10 cellular contexts compared by ENCODE assay signal in genomic region chr17:66855204-66855603, GRCh38. TPM values are rescaled to one million over a fixed set of nuclear protein-coding genes. Genes with fewer than 3 reads are reported as not detected.
A peak's percentile ranks its signal among the peaks of the same experiment; 100 is the strongest.
DNase-seq lines count a peak whose midpoint lies in the region; ATAC-seq, FAIRE-seq and TF ChIP-seq lines count a peak whose summit lies in the region.
"Had no signal": no experiment of that assay in that cellular context is flagged by ENCODE, and none has a peak within 500 bp of the region (broad histone marks: within the 10 kb centered on the region; RNA-seq: fewer than 3 reads in every experiment).

No MANE protein-coding gene starts in this region.

- H3K36me3 ChIP-seq in Caco-2 (ENCODE audit: control insufficient read depth, insufficient read depth, low read length) (no peaks in the 10 kb centered on the region), KMS-11 (ENCODE audit: insufficient read depth) (no peaks in the 10 kb centered on the region), neutrophil (no peaks in the 10 kb centered on the region)

- CTCF ChIA-PET in Caco-2 (lab: Charles Lee): no interaction called here

- H3K4me2 ChIP-seq in KMS-11: no peak overlapping the region

- no peak for FAIRE-seq in frontal cortex (lab: Jason Lieb, UNC)

- POLR2A ChIA-PET in Caco-2 (lab: Charles Lee): no interaction called here

- DNase-seq in Caco-2: peak in 1 of 2 experiments; percentile 36
- peak; percentile 12 for DNase-seq in activated T-helper 2 cell treated with anti-CD3 and anti-CD28 coated beads, Interferon-gamma antibody, Interleukin-2, Interleukin-4, amounts not matched to agents 10 μg/mL and 5 μg/mL and 100 μg/mL, durations not matched to agents 14 hours and 24 hours and 36 hours (ENCODE audit: low spot score)
- no peak for DNase-seq in frontal cortex (ENCODE audit: low spot score in 2 of 2)
- DNase-seq in NOMO-1 (lab: John Stamatoyannopoulos, UW; ENCODE audit: unreplicated experiment in 2 of 2): no peak

- no peaks in the 10 kb centered on the region for H3K36me3 Mint-ChIP-seq in Caco-2 (ENCODE audit: insufficient read depth, unreplicated experiment)
- no peaks in the 10 kb centered on the region for H3K36me3 Mint-ChIP-seq in activated T-helper 2 cell treated with anti-CD3 and anti-CD28 coated beads, Interferon-gamma antibody, Interleukin-2, Interleukin-4, amounts not matched to agents 10 μg/mL and 5 μg/mL and 100 μg/mL, durations not matched to agents 14 hours and 24 hours and 36 hours (ENCODE audit: low read depth)
- H3K36me3 Mint-ChIP-seq: activated naive CD4-positive, alpha-beta T cell treated with anti-CD3 and anti-CD28 coated beads, Interleukin-2, amount 50 U/mL, for 24 hours had no signal

- peaks cover 10% of the 10 kb centered on the region for H3K9me3 Mint-ChIP-seq in Caco-2 (ENCODE audit: unreplicated experiment)
- no peaks in the 10 kb centered on the region for H3K9me3 Mint-ChIP-seq in activated T-helper 2 cell treated with anti-CD3 and anti-CD28 coated beads, Interferon-gamma antibody, Interleukin-2, Interleukin-4, amounts not matched to agents 10 μg/mL and 5 μg/mL and 100 μg/mL, durations not matched to agents 14 hours and 24 hours and 36 hours
- H3K9me3 Mint-ChIP-seq: activated naive CD4-positive, alpha-beta T cell treated with anti-CD3 and anti-CD28 coated beads, Interleukin-2, amount 50 U/mL, for 24 hours had no signal

- no peak overlapping the region for H2AFZ ChIP-seq in KMS-11 (ENCODE audit: low read depth)

- TF ChIP-seq CTCF in Caco-2 (IDR thresholded peaks at IDR 0.05; ENCODE audit: insufficient read depth in 1 of 2, low read depth in 1 of 2, low read length in 1 of 2, severe bottlenecking in 1 of 2, unreplicated experiment in 1 of 2) (peak; percentile 17 to 35), KMS-11 (conservative IDR thresholded peaks at IDR 0.05; ENCODE audit: low read depth, low read length) (peak; percentile 58), neutrophil (IDR thresholded peaks at IDR 0.05) (peak; percentile 11)

- peaks cover 3% of the 10 kb centered on the region for H3K27me3 Mint-ChIP-seq in Caco-2 (ENCODE audit: insufficient read depth, unreplicated experiment)
- H3K27me3 Mint-ChIP-seq in activated T-helper 2 cell treated with anti-CD3 and anti-CD28 coated beads, Interferon-gamma antibody, Interleukin-2, Interleukin-4, amounts not matched to agents 10 μg/mL and 5 μg/mL and 100 μg/mL, durations not matched to agents 14 hours and 24 hours and 36 hours (ENCODE audit: low read depth): peaks cover 24% of the 10 kb centered on the region
- H3K27me3 Mint-ChIP-seq: activated naive CD4-positive, alpha-beta T cell treated with anti-CD3 and anti-CD28 coated beads, Interleukin-2, amount 50 U/mL, for 24 hours had no signal

- H3K4me1 ChIP-seq in Caco-2: no peaks in the 10 kb centered on the region
- peaks cover 4% of the 10 kb centered on the region for H3K4me1 ChIP-seq in KMS-11 (ENCODE audit: low read depth, poor library complexity, severe bottlenecking)
- no peaks in the 10 kb centered on the region for H3K4me1 ChIP-seq in neutrophil (ENCODE audit: control insufficient read depth in 1 of 2, insufficient read depth in 1 of 2, low read depth in 1 of 2, low read length in 1 of 2)

- no peak overlapping the region for H3K4me3 Mint-ChIP-seq in Caco-2 (ENCODE audit: unreplicated experiment)
- H3K4me3 Mint-ChIP-seq in activated T-helper 2 cell treated with anti-CD3 and anti-CD28 coated beads, Interferon-gamma antibody, Interleukin-2, Interleukin-4, amounts not matched to agents 10 μg/mL and 5 μg/mL and 100 μg/mL, durations not matched to agents 14 hours and 24 hours and 36 hours (ENCODE audit: low read depth): no peak overlapping the region
- H3K4me3 Mint-ChIP-seq: activated naive CD4-positive, alpha-beta T cell treated with anti-CD3 and anti-CD28 coated beads, Interleukin-2, amount 50 U/mL, for 24 hours had no signal

- ATAC-seq in GM19035 (IDR thresholded peaks at IDR 0.05; ENCODE audit: unreplicated experiment): no peak
- ATAC-seq in GM18868 (IDR thresholded peaks at IDR 0.05; ENCODE audit: unreplicated experiment): no peak

- no peaks in the 10 kb centered on the region for H3K79me2 ChIP-seq in KMS-11 (ENCODE audit: insufficient read depth, low read depth)

- no TSS peak for BruUV-seq in Caco-2 (replicated peaks; lab: Mats Ljungman, UMichigan)

- H3K4me1 Mint-ChIP-seq in Caco-2 (ENCODE audit: low read depth, unreplicated experiment): no peaks in the 10 kb centered on the region
- peaks cover 5% of the 10 kb centered on the region for H3K4me1 Mint-ChIP-seq in activated T-helper 2 cell treated with anti-CD3 and anti-CD28 coated beads, Interferon-gamma antibody, Interleukin-2, Interleukin-4, amounts not matched to agents 10 μg/mL and 5 μg/mL and 100 μg/mL, durations not matched to agents 14 hours and 24 hours and 36 hours (ENCODE audit: low read depth)

- intact Hi-C loops in Caco-2 (cut with micrococcal nuclease; ENCODE audit: unreplicated experiment): no loop called here
- intact Hi-C loops in activated T-helper 2 cell treated with anti-CD3 and anti-CD28 coated beads, Interferon-gamma antibody, Interleukin-2, Interleukin-4, amounts not matched to agents 10 μg/mL and 5 μg/mL and 100 μg/mL, durations not matched to agents 14 hours and 24 hours and 36 hours (cut with micrococcal nuclease): no loop called here

- H3K9me3 ChIP-seq in Caco-2 (no peaks in the 10 kb centered on the region; the same call in 1 of the 2 replicates), neutrophil (no peaks in the 10 kb centered on the region)

- H3K4me3 ChIP-seq in Caco-2 (ENCODE audit: low read depth, low read length): no peak overlapping the region
- H3K4me3 ChIP-seq in KMS-11 (IDR thresholded peaks at IDR 0.05; ENCODE audit: insufficient read depth, low read depth, low read length): no peak overlapping the region
- H3K4me3 ChIP-seq in neutrophil (ENCODE audit: low read depth in 1 of 2, low read length in 1 of 2): no peak overlapping the region

- H3K9ac ChIP-seq in KMS-11: no peak overlapping the region

- H3K27me3 ChIP-seq in Caco-2 (replicated peaks; ENCODE audit: control insufficient read depth, insufficient read depth, low read length) (no peaks in the 10 kb centered on the region), KMS-11 (ENCODE audit: insufficient read depth, low read depth) (no peaks in the 10 kb centered on the region), neutrophil (no peaks in the 10 kb centered on the region)

- H3K27ac ChIP-seq in KMS-11 (no peak overlapping the region), neutrophil (no peak overlapping the region)

- no peak overlapping the region for H3K27ac Mint-ChIP-seq in Caco-2 (ENCODE audit: unreplicated experiment)
- H3K27ac Mint-ChIP-seq in activated T-helper 2 cell treated with anti-CD3 and anti-CD28 coated beads, Interferon-gamma antibody, Interleukin-2, Interleukin-4, amounts not matched to agents 10 μg/mL and 5 μg/mL and 100 μg/mL, durations not matched to agents 14 hours and 24 hours and 36 hours: no peak overlapping the region
- H3K27ac Mint-ChIP-seq: activated naive CD4-positive, alpha-beta T cell treated with anti-CD3 and anti-CD28 coated beads, Interleukin-2, amount 50 U/mL, for 24 hours had no signal

- H4K20me1 ChIP-seq in KMS-11 (ENCODE audit: insufficient read depth): no peaks in the 10 kb centered on the region

RNA-seq across cellular contexts. Expression of gene CACNG5, which starts 20.3 kb away (rescaled TPM):
- total RNA-seq in Caco-2 (2022) (not detected in 2 replicates), frontal cortex (2.9 TPM)
- not detected in 2 replicates for total RNA-seq in activated T-helper 2 cell treated with anti-CD3 and anti-CD28 coated beads, Interferon-gamma antibody, Interleukin-2, Interleukin-4, amounts not matched to agents 10 μg/mL and 5 μg/mL and 100 μg/mL, durations not matched to agents 14 hours and 24 hours and 36 hours
- total RNA-seq: posterior vena cava had no signal
